Comparison of ENCODE assay signal across 18 cellular contexts in the genomic region with DNA sequence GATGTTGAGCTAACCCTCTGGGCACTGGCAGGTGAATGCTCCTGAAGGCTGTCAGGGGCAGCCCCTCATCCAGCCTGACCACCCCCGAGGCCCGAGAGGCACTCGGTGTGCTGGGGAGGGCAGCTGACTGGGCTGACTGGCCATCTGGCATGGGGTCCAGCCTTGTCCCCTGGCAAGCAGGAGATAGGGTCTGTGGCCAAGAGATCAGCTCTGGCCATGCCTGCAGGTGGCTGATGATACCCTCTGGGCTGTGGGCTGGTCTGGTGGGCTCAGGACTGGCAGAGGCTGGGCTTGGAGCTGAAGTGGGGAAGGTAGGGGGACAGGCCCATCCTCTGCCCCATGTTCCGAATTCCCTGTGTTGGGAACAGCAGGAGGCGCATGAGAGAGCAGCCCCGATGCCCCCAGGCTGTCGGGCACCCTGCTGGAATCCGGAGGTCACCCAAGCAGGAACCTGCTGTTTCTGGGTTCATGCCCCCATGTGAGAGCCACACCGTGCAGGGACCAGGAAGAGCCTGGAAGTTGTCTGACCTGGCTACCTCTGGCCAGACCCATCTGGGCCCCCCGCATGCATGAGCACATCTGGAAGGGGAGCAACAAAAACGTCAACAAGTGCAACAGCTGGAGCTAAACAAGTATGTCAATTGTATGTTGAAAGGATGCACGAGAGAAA.
"Had no signal": no experiment of that assay in that cellular context is flagged by ENCODE, and none has a peak within 500 bp of the region (broad histone marks: within the 10 kb centered on the region; RNA-seq: fewer than 3 reads in every experiment).

No MANE protein-coding gene starts in this region.

- H3K4me3 ChIP-seq: colonic mucosa, esophagus squamous epithelium, gastroesophageal sphincter, psoas muscle, stomach, upper lobe of left lung had no signal

- H3K27ac ChIP-seq: colonic mucosa, esophagus squamous epithelium, gastroesophageal sphincter, psoas muscle, stomach, upper lobe of left lung had no signal

- ATAC-seq: gastroesophageal sphincter, left colon, psoas muscle had no signal

- H3K4me1 ChIP-seq: colonic mucosa, psoas muscle had no signal

- DNase-seq: caudate nucleus; colonic mucosa; dermis blood vessel endothelial cell; esophagus squamous epithelium; foreskin fibroblast; glutamatergic neuron; immature natural killer cell; left colon; occipital lobe; retina; small intestine; stimulated activated CD4-positive, alpha-beta T cell treated with anti-CD3 and anti-CD28 coated beads, Interleukin-12 subunit alpha, Interleukin-12 subunit beta, amount 100 ng/mL, for 4 hours; stimulated activated naive CD4-positive, alpha-beta T cell; stomach; substantia nigra had no signal

- H3K9me3 ChIP-seq: colonic mucosa, esophagus squamous epithelium, gastroesophageal sphincter, psoas muscle, stomach, upper lobe of left lung had no signal

- H3K36me3 ChIP-seq: colonic mucosa, esophagus squamous epithelium, gastroesophageal sphincter, stomach, upper lobe of left lung had no signal

- FAIRE-seq: small intestine had no signal

- H3K27me3 ChIP-seq: colonic mucosa, upper lobe of left lung had no signal
